In the genomic region with DNA sequence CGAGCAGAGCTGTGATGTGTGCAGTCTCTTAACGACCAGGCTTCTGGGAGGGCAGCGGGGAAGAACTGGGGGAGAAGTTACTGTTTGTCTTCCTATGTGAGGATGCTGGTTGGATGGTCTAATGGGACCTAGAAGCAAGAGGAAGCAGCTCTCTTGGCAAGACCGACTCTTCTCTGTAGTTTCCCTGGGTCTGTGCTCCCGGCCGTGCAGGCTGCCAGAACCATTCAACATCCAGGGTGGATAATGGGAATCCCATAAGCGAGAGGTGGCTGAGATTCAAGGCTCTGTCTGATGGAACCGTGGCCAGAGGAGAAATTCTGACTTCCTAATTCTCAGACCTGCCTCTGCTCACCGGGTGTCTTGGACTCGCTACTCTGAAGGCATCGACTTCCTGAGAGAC, we compare ENCODE assay signal across 22 cellular contexts.
DNase-seq lines count a peak whose midpoint lies in the region; ATAC-seq and TF ChIP-seq lines count a peak whose summit lies in the region.
"Had no signal": no experiment of that assay in that cellular context is flagged by ENCODE, and none has a peak within 500 bp of the region (broad histone marks: within the 10 kb centered on the region; RNA-seq: fewer than 3 reads in every experiment).

No MANE protein-coding gene starts in this region.

- H4K8ac ChIP-seq in neuronal stem cell (ENCODE audit: low read depth, low read length): no peak overlapping the region

- ATAC-seq in heart right ventricle (peak in 6 of 8 donors; percentile 17 to 65 (median 54)), Right ventricle myocardium superior (ENCODE audit: poor library complexity) (no peak)

- no peak overlapping the region for H3K4me2 ChIP-seq in neuronal stem cell (ENCODE audit: insufficient read depth, low read length, poor library complexity, severe bottlenecking)
- H3K4me2 ChIP-seq: BLaER1 had no signal

- H3K27ac ChIP-seq in heart right ventricle: no peak overlapping the region
- no peak overlapping the region for H3K27ac ChIP-seq in neuronal stem cell (replicated peaks; ENCODE audit: low read length)
- H3K27ac ChIP-seq: BLaER1 had no signal

- H2AFZ ChIP-seq in neuronal stem cell (ENCODE audit: low read length): no peak overlapping the region

- WGBS in heart right ventricle, 2 donors: 50 to 53% methylated on average over 11 of the region's 11 CpGs
- no CpG with 5 or more reads among the region's 11 CpGs for WGBS in neuronal stem cell (ENCODE audit: extremely low coverage in 2 of 2, insufficient read length in 2 of 2, insufficient replicate concordance in 1 of 2), 2 donors

- H3K36me3 Mint-ChIP-seq in nephron (ENCODE audit: low read depth): no peaks in the 10 kb centered on the region
- H3K36me3 Mint-ChIP-seq: CD14-positive monocyte; CD4-positive, alpha-beta memory T cell; CD4-positive, CD25-positive, alpha-beta regulatory T cell; CD8-positive, alpha-beta memory T cell had no signal

- H3K4me1 Mint-ChIP-seq in nephron: peaks cover 39% of the 10 kb centered on the region
- H3K4me1 Mint-ChIP-seq: CD14-positive monocyte; CD4-positive, alpha-beta memory T cell; CD4-positive, CD25-positive, alpha-beta regulatory T cell; CD8-positive, alpha-beta memory T cell had no signal

- H2BK5ac ChIP-seq in neuronal stem cell (ENCODE audit: low read length): no peak overlapping the region

- no peak overlapping the region for H3K4me3 ChIP-seq in heart right ventricle
- no peak overlapping the region for H3K4me3 ChIP-seq in neuronal stem cell (ENCODE audit: low read length in 2 of 2)
- H3K4me3 ChIP-seq: BLaER1 had no signal

- H2BK120ac ChIP-seq in neuronal stem cell (ENCODE audit: low read depth, low read length): no peak overlapping the region

- H3K23ac ChIP-seq in neuronal stem cell (ENCODE audit: low read depth, low read length, poor library complexity): no peak overlapping the region

- intact Hi-C loops in heart right ventricle (cut with DNase I): no loop called here
- intact Hi-C loops in Right ventricle myocardium superior (cut with DNase I): no loop called here

- H3K9me3 Mint-ChIP-seq in nephron: no peaks in the 10 kb centered on the region

- no peak overlapping the region for H4K91ac ChIP-seq in neuronal stem cell (ENCODE audit: low read depth, low read length, poor library complexity)

- H3K18ac ChIP-seq in neuronal stem cell (ENCODE audit: low read length): no peak overlapping the region

- no peak overlapping the region for H2AK5ac ChIP-seq in neuronal stem cell (ENCODE audit: low read depth, low read length)

- no peaks in the 10 kb centered on the region for H3K27me3 Mint-ChIP-seq in nephron (ENCODE audit: low read depth)
- H3K27me3 Mint-ChIP-seq: CD4-positive, CD25-positive, alpha-beta regulatory T cell had no signal

- H3K4me1 ChIP-seq in heart right ventricle (peaks cover 0 to 15% (median 0%) of the 10 kb centered on the region in 9 donors), neuronal stem cell (ENCODE audit: control insufficient read depth in 2 of 2, insufficient read depth in 1 of 2, low read depth in 1 of 2, low read length in 2 of 2) (no peaks in the 10 kb centered on the region)
- H3K4me1 ChIP-seq: BLaER1 had no signal

- H3K9ac ChIP-seq in neuronal stem cell (ENCODE audit: low read depth, low read length, poor library complexity): no peak overlapping the region
- H3K9ac ChIP-seq: BLaER1 had no signal

- no peak overlapping the region for H2BK15ac ChIP-seq in neuronal stem cell (ENCODE audit: low read length)

- no peak overlapping the region for H3K4me3 Mint-ChIP-seq in nephron
- H3K4me3 Mint-ChIP-seq: CD14-positive monocyte; CD4-positive, alpha-beta memory T cell; CD4-positive, CD25-positive, alpha-beta regulatory T cell; CD8-positive, alpha-beta memory T cell had no signal

- H3K36me3 ChIP-seq in heart right ventricle (no peaks in the 10 kb centered on the region), neuronal stem cell (replicated peaks in 1 of 2; ENCODE audit: control insufficient read depth in 2 of 2, insufficient read depth in 2 of 2, low read length in 2 of 2) (no peaks in the 10 kb centered on the region)
- H3K36me3 ChIP-seq: BE2C, BLaER1 had no signal

- no peak overlapping the region for H3K4ac ChIP-seq in neuronal stem cell (ENCODE audit: low read length)

- H3K27me3 ChIP-seq in heart right ventricle (peaks cover 0 to 7% (median 0%) of the 10 kb centered on the region in 7 donors), neuronal stem cell (ENCODE audit: control insufficient read depth in 3 of 3, insufficient read depth in 3 of 3, low read depth in 1 of 3, low read length in 3 of 3) (no peaks in the 10 kb centered on the region)
- H3K27me3 ChIP-seq: BE2C, BLaER1 had no signal

- peak overlapping the region; percentile 15 for H3K14ac ChIP-seq in neuronal stem cell (ENCODE audit: low read length)

- H3K9me3 ChIP-seq in heart right ventricle (no peaks in the 10 kb centered on the region), neuronal stem cell (replicated peaks in 1 of 2; ENCODE audit: control insufficient read depth in 2 of 2, insufficient read depth in 1 of 2, low read depth in 1 of 2, low read length in 2 of 2) (no peaks in the 10 kb centered on the region)
- H3K9me3 ChIP-seq: BE2C, BLaER1 had no signal

- peak overlapping the region in 2 of 3 experiments; percentile 47 to 76 for H3K27ac Mint-ChIP-seq in nephron
- H3K27ac Mint-ChIP-seq: CD14-positive monocyte; CD4-positive, alpha-beta memory T cell; CD4-positive, CD25-positive, alpha-beta regulatory T cell; CD8-positive, alpha-beta memory T cell had no signal

- no peaks in the 10 kb centered on the region for H3K79me1 ChIP-seq in neuronal stem cell (ENCODE audit: low read depth, low read length)

- no peak overlapping the region for H2BK12ac ChIP-seq in neuronal stem cell (ENCODE audit: low read length)

- peak; percentile 6 to 22 for DNase-seq in heart right ventricle
- no peak for DNase-seq in Right ventricle myocardium superior
- no peak for DNase-seq in neuronal stem cell (ENCODE audit: low spot score)
- DNase-seq in GM03348 (ENCODE audit: low spot score): no peak
- DNase-seq: 8988T; ACHN; BE2C; C1 segment of cervical spinal cord; CD4-positive, alpha-beta memory T cell; CD4-positive, CD25-positive, alpha-beta regulatory T cell; CD8-positive, alpha-beta memory T cell; COR-L47; DMS 273 treated with DMSO at 0.1 percent for 48 hours; DMS153; DMS53; DMS79; DND-41; EL; GDM1 had no signal

- TF ChIP-seq CTCF in heart right ventricle (IDR thresholded peaks at IDR 0.05) (no peak), nephron (IDR thresholded peaks at IDR 0.05; ENCODE audit: unreplicated experiment in 3 of 3) (no peak)

Comparison
In these comparisons a context has a peak if more than half of its experiments do, and no peak if none do; other contexts are left out.
1. DNase-seq: peak in heart right ventricle (2 of 2); none in Right ventricle myocardium superior (single experiment), neuronal stem cell (single experiment) and GM03348 (single experiment).